In genomic region chr1:223010552-223011229, GRCh38 we compare ENCODE assay signal across 14 cellular contexts.
A peak's percentile ranks its signal among the peaks of the same experiment; 100 is the strongest.
DNase-seq lines count a peak whose midpoint lies in the region; ATAC-seq and TF ChIP-seq lines count a peak whose summit lies in the region.
"Had no signal": no experiment of that assay in that cellular context is flagged by ENCODE, and none has a peak within 500 bp of the region (broad histone marks: within the 10 kb centered on the region; RNA-seq: fewer than 3 reads in every experiment).

No MANE protein-coding gene starts in this region.

- DNase-seq in H4 (ENCODE audit: low spot score): peak; percentile 23
- DNase-seq in SW480 (ENCODE audit: low spot score): peak; percentile 57
- no peak for DNase-seq in retinal pigment epithelial cell (ENCODE audit: low read depth)
- no peak for DNase-seq in activated CD4-positive, alpha-beta T cell treated with anti-CD3 and anti-CD28 coated beads, Interleukin-2, amount 50 U/mL, for 48 hours
- no peak for DNase-seq in SK-N-DZ (ENCODE audit: low spot score)
- DNase-seq in cerebellar cortex (ENCODE audit: low spot score): no peak
- DNase-seq: COR-L47, hypothalamus, midbrain, NCI-H1092, NCI-H510A treated with DMSO at 0.1 percent for 48 hours, substantia nigra had no signal

- ATAC-seq in HG03280 (IDR thresholded peaks at IDR 0.05; ENCODE audit: unreplicated experiment): no peak

- H3K4me3 ChIP-seq in iPS-20b (ENCODE audit: low read length) (peak overlapping the region; percentile 36; the same call in 1 of the 2 replicates), retinal pigment epithelial cell (ENCODE audit: low read length) (peak overlapping the region; percentile 11)

- peaks cover 19% of the 10 kb centered on the region for H3K36me3 ChIP-seq in iPS-20b (ENCODE audit: insufficient read depth, low read depth, low read length)

- H3K9me3 ChIP-seq in iPS-20b (ENCODE audit: insufficient read depth, low read depth, low read length): no peaks in the 10 kb centered on the region

- H3K9ac ChIP-seq in iPS-20b (ENCODE audit: low read depth, low read length): peak overlapping the region; percentile 38; the same call in 1 of the 2 replicates

- no peak for TF ChIP-seq CTCF in retinal pigment epithelial cell (conservative IDR thresholded peaks at IDR 0.05; ENCODE audit: low read depth, low read length)

- peaks cover 37% of the 10 kb centered on the region for H3K4me1 ChIP-seq in iPS-20b (ENCODE audit: insufficient read depth, low read length)

- H3K27me3 ChIP-seq in iPS-20b (ENCODE audit: insufficient read depth, low read length): 0 out of 2 replicates have a peak, but pooled peaks cover 5% of the 10 kb centered on the region

- peak overlapping the region; percentile 70 for H3K27ac ChIP-seq in iPS-20b (ENCODE audit: low read length)

Comparison
In these comparisons a context has a peak if more than half of its experiments do, and no peak if none do; other contexts are left out.
1. DNase-seq: peak in H4 (single experiment) and SW480 (single experiment); none in retinal pigment epithelial cell (single experiment), activated CD4-positive, alpha-beta T cell treated with anti-CD3 and anti-CD28 coated beads, Interleukin-2, amount 50 U/mL, for 48 hours (0 of 2), SK-N-DZ (single experiment) and cerebellar cortex (single experiment).